In genomic region chr9:5671711-5672353, GRCh38 we compare ENCODE assay signal across 11 cellular contexts. TPM values are rescaled to one million over a fixed set of nuclear protein-coding genes. Genes with fewer than 3 reads are reported as not detected.
A peak's percentile ranks its signal among the peaks of the same experiment; 100 is the strongest.
DNase-seq lines count a peak whose midpoint lies in the region; ATAC-seq and TF ChIP-seq lines count a peak whose summit lies in the region.
"Had no signal": no experiment of that assay in that cellular context is flagged by ENCODE, and none has a peak within 500 bp of the region (broad histone marks: within the 10 kb centered on the region; RNA-seq: fewer than 3 reads in every experiment).

No MANE protein-coding gene starts in this region.

- H3K4me3 ChIP-seq in astrocyte of the cerebellum (ENCODE audit: low read depth, low read length) (no peak overlapping the region), smooth muscle cell (no peak overlapping the region), heart left ventricle (no peak overlapping the region)
- H3K4me3 ChIP-seq: PC-9 had no signal

- H3K4me1 ChIP-seq in smooth muscle cell (ENCODE audit: low read depth) (peaks cover 3% of the 10 kb centered on the region), heart left ventricle (peaks cover 0 to 8% (median 0%) of the 10 kb centered on the region in 12 donors)

- intact Hi-C loops in activated naive CD4-positive, alpha-beta T cell treated with anti-CD3 and anti-CD28 coated beads for 36 hours (cut with micrococcal nuclease), result loop anchor here (5.0 kb wide), 1 partner anchor 35 kb away; no protein-coding TSS in a partner anchor
- intact Hi-C loops in heart left ventricle (cut with DNase I), result no loop called here

- H3F3A ChIP-seq in smooth muscle cell (ENCODE audit: low read depth), result no peaks in the 10 kb centered on the region

- no peak for TF ChIP-seq CTCF in astrocyte of the cerebellum (IDR thresholded peaks at IDR 0.05; ENCODE audit: low read depth, low read length, missing control alignments)
- no peak for TF ChIP-seq CTCF in smooth muscle cell (IDR thresholded peaks at IDR 0.05; ENCODE audit: borderline replicate concordance, insufficient read depth, poor library complexity, severe bottlenecking)
- TF ChIP-seq CTCF in heart left ventricle (IDR thresholded peaks at IDR 0.05), result no peak

- no peak overlapping the region for H3K4me2 ChIP-seq in smooth muscle cell
- H3K4me2 ChIP-seq: PC-9 had no signal

- CTCF ChIA-PET in activated naive CD4-positive, alpha-beta T cell treated with anti-CD3 and anti-CD28 coated beads for 36 hours (lab: Charles Lee), result interaction anchor here (0.6 kb wide), 1 partner anchor 58 kb away, joined by 6 read pairs; no protein-coding TSS in a partner anchor

- ATAC-seq in HG03520 (IDR thresholded peaks at IDR 0.05; ENCODE audit: unreplicated experiment) (no peak), heart left ventricle (no peak)

- H3K9ac ChIP-seq in smooth muscle cell (ENCODE audit: low read depth), result no peak overlapping the region

- in situ Hi-C loops in astrocyte of the cerebellum (cut with HindIII; ENCODE audit: low sequenced_read_pairs), result no loop called here

- H3K36me3 Mint-ChIP-seq in activated naive CD4-positive, alpha-beta T cell treated with anti-CD3 and anti-CD28 coated beads for 36 hours (ENCODE audit: low read depth), result peaks cover 7% of the 10 kb centered on the region

- H3K27me3 ChIP-seq in smooth muscle cell (ENCODE audit: low read depth) (no peaks in the 10 kb centered on the region), heart left ventricle (no peaks in the 10 kb centered on the region)

- H3K9me3 ChIP-seq in smooth muscle cell (replicated peaks; ENCODE audit: low read depth), result no peaks in the 10 kb centered on the region
- H3K9me3 ChIP-seq in heart left ventricle, result peaks cover 0 to 21% (median 0%) of the 10 kb centered on the region in 12 donors

- DNase-seq in activated naive CD4-positive, alpha-beta T cell treated with anti-CD3 and anti-CD28 coated beads for 36 hours, result peak; percentile 14
- DNase-seq in activated naive CD4-positive, alpha-beta T cell (lab: John Stamatoyannopoulos, UW), result no peak
- DNase-seq in NCI-H1105 treated with DMSO at 0.1 percent for 48 hours (lab: John Stamatoyannopoulos, UW), result peak; percentile 33
- peak; percentile 46 for DNase-seq in astrocyte of the cerebellum (ENCODE audit: low read depth)
- no peak for DNase-seq in smooth muscle cell (lab: John Stamatoyannopoulos, UW; ENCODE audit: unreplicated experiment)
- DNase-seq in heart left ventricle, result no peak
- no peak for DNase-seq in NCI-H82 treated with DMSO at 0.1 percent for 48 hours (lab: John Stamatoyannopoulos, UW; ENCODE audit: unreplicated experiment)
- DNase-seq: KG1, PC-9, retina had no signal

- H4K20me1 ChIP-seq in smooth muscle cell (ENCODE audit: low read depth), result peaks cover 83% of the 10 kb centered on the region

- no peaks in the 10 kb centered on the region for H3K27me3 Mint-ChIP-seq in activated naive CD4-positive, alpha-beta T cell treated with anti-CD3 and anti-CD28 coated beads for 36 hours (ENCODE audit: low read depth)

- TF ChIP-seq POLR2A in heart left ventricle (IDR thresholded peaks at IDR 0.05), result no peak

- H3K36me3 ChIP-seq in smooth muscle cell (ENCODE audit: low read depth) (no peaks in the 10 kb centered on the region), heart left ventricle (no peaks in the 10 kb centered on the region)

- H3K4me3 Mint-ChIP-seq in activated naive CD4-positive, alpha-beta T cell treated with anti-CD3 and anti-CD28 coated beads for 36 hours, result no peak overlapping the region

- no peak overlapping the region for H3K27ac Mint-ChIP-seq in activated naive CD4-positive, alpha-beta T cell treated with anti-CD3 and anti-CD28 coated beads for 36 hours

- H3K27ac ChIP-seq in smooth muscle cell (ENCODE audit: low read depth) (peak overlapping the region; percentile 17), heart left ventricle (no peak overlapping the region)
- H3K27ac ChIP-seq: PC-9 had no signal

- no peak overlapping the region for H2AFZ ChIP-seq in smooth muscle cell (ENCODE audit: low read depth)
- H2AFZ ChIP-seq: PC-9 had no signal

- H3K9me3 Mint-ChIP-seq in activated naive CD4-positive, alpha-beta T cell treated with anti-CD3 and anti-CD28 coated beads for 36 hours, result peaks cover 3% of the 10 kb centered on the region

- H3K4me1 Mint-ChIP-seq in activated naive CD4-positive, alpha-beta T cell treated with anti-CD3 and anti-CD28 coated beads for 36 hours (ENCODE audit: low read depth), result peaks cover 35% of the 10 kb centered on the region

- H3K79me2 ChIP-seq in smooth muscle cell (ENCODE audit: low read depth), result peaks cover 71% of the 10 kb centered on the region

- 37% methylated on average over 3 of the region's 3 CpGs for WGBS in smooth muscle cell (ENCODE audit: low lambda C conversion rate)
- 87 to 98% (median 92%) methylated on average over 3 of the region's 3 CpGs for WGBS in heart left ventricle, 4 donors

RNA-seq across cellular contexts. Expression of gene RIC1, which starts 42.9 kb away (rescaled TPM):
- 10 to 100 TPM; 14.5 to 16.4 TPM for total RNA-seq in activated naive CD4-positive, alpha-beta T cell treated with anti-CD3 and anti-CD28 coated beads for 36 hours
- total RNA-seq in smooth muscle cell, result 52.4 and 54.0 TPM in 2 replicates
- 9.9 and 11.1 TPM in 2 replicates for polyA plus RNA-seq in smooth muscle cell
- 10 to 100 TPM in 4 of 9 donors, 1 to 10 TPM in 5; 7.0 to 14.4 (median 9.7) TPM for total RNA-seq in heart left ventricle
- polyA plus RNA-seq in heart left ventricle, result 1 to 10 TPM; 2.4 to 7.8 TPM

Comparison
In these comparisons a context has a peak if more than half of its experiments do, and no peak if none do; other contexts are left out.
1. DNase-seq: peak in activated naive CD4-positive, alpha-beta T cell treated with anti-CD3 and anti-CD28 coated beads for 36 hours (single experiment), NCI-H1105 treated with DMSO at 0.1 percent for 48 hours (single experiment) and astrocyte of the cerebellum (single experiment); none in activated naive CD4-positive, alpha-beta T cell (0 of 4), smooth muscle cell (single experiment), heart left ventricle (0 of 5) and NCI-H82 treated with DMSO at 0.1 percent for 48 hours (single experiment).